ENCODE assay signal across 12 cellular contexts in the genomic region with DNA sequence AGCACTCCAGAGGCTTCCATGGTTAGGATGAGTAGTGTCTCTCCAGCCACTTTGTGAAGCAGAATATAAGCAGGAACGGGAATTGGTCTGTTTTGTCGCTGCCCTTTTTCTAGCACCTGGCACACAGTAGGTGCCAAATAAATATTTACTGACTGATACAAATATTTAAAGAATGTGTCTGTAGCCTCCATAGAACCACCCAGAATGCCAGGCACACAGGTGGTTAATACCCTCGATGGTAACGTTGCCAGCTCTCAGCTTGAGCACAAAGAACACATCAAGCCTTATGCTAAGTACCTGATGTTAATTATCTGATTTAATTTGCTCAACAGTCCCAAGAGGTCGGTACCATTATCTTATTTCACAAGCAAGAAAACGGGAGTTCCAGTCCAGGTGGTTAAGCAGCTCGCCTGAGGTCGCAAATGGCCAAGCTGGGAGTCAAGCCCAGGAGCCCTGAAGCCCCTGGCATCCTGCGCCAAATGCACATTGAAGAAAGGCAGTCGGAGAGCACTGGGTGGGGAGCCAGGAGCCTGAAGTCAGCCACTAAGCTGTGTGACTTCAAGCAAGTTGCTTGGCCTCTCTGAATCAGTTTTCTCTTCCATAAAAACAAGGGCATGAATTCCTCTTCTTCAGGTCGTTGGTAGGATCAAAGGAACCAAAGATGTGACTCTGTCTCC. TPM values are rescaled to one million over a fixed set of nuclear protein-coding genes. Genes with fewer than 3 reads are reported as not detected.
A peak's percentile ranks its signal among the peaks of the same experiment; 100 is the strongest.
DNase-seq lines count a peak whose midpoint lies in the region; ATAC-seq and TF ChIP-seq lines count a peak whose summit lies in the region.
"Had no signal": no experiment of that assay in that cellular context is flagged by ENCODE, and none has a peak within 500 bp of the region (broad histone marks: within the 10 kb centered on the region; RNA-seq: fewer than 3 reads in every experiment).

No MANE protein-coding gene starts in this region.

- H3K4me3 Mint-ChIP-seq in activated CD4-positive, alpha-beta T cell treated with anti-CD3 and anti-CD28 coated beads for 36 hours = no peak overlapping the region
- no peak overlapping the region for H3K4me3 Mint-ChIP-seq in activated CD4-positive, alpha-beta T cell treated with anti-CD3 and anti-CD28 coated beads, Interleukin-2, amount 10 ng/mL, durations not matched to agents 7 days and 5 days
- H3K4me3 Mint-ChIP-seq in naive B cell = peak overlapping the region in 1 of 8 donors; percentile 83

- ATAC-seq in activated CD4-positive, alpha-beta T cell treated with anti-CD3 and anti-CD28 coated beads for 36 hours = no peak
- no peak for ATAC-seq in naive B cell (ENCODE audit: low read depth in 2 of 2)

- peak overlapping the region; percentile 96 to 98 for H3K27ac ChIP-seq in coronary artery
- peak overlapping the region; percentile 68 to 97 (median 91) for H3K27ac ChIP-seq in tibial nerve
- H3K27ac ChIP-seq: epithelial cell of prostate had no signal

- H3K27me3 Mint-ChIP-seq in activated CD4-positive, alpha-beta T cell treated with anti-CD3 and anti-CD28 coated beads for 36 hours = no peaks in the 10 kb centered on the region
- no peaks in the 10 kb centered on the region for H3K27me3 Mint-ChIP-seq in activated CD4-positive, alpha-beta T cell treated with anti-CD3 and anti-CD28 coated beads, Interleukin-2, amount 10 ng/mL, durations not matched to agents 7 days and 5 days
- H3K27me3 Mint-ChIP-seq in naive B cell = no peaks in the 10 kb centered on the region

- intact Hi-C loops in activated CD4-positive, alpha-beta T cell treated with anti-CD3 and anti-CD28 coated beads for 36 hours (cut with DNase I, micrococcal nuclease) = no loop called here

- no peaks in the 10 kb centered on the region for H3K27me3 ChIP-seq in tibial nerve

- 42 to 45% methylated on average over 11 of the region's 11 CpGs for WGBS in tibial nerve, 2 donors

- peak overlapping the region; percentile 87 for H3K27ac Mint-ChIP-seq in activated CD4-positive, alpha-beta T cell treated with anti-CD3 and anti-CD28 coated beads for 36 hours
- no peak overlapping the region for H3K27ac Mint-ChIP-seq in activated CD4-positive, alpha-beta T cell treated with anti-CD3 and anti-CD28 coated beads, Interleukin-2, amount 10 ng/mL, durations not matched to agents 7 days and 5 days
- peak overlapping the region in 4 of 6 donors; percentile 27 to 46 (median 36) for H3K27ac Mint-ChIP-seq in naive B cell

- H3K36me3 Mint-ChIP-seq in activated CD4-positive, alpha-beta T cell treated with anti-CD3 and anti-CD28 coated beads for 36 hours (ENCODE audit: low read depth) = no peaks in the 10 kb centered on the region
- no peaks in the 10 kb centered on the region for H3K36me3 Mint-ChIP-seq in activated CD4-positive, alpha-beta T cell treated with anti-CD3 and anti-CD28 coated beads, Interleukin-2, amount 10 ng/mL, durations not matched to agents 7 days and 5 days (ENCODE audit: low read depth)
- H3K36me3 Mint-ChIP-seq in naive B cell = no peaks in the 10 kb centered on the region

- TF ChIP-seq EP300 in tibial nerve (IDR thresholded peaks at IDR 0.05) = no peak

- peaks cover 24% of the 10 kb centered on the region for H3K4me1 Mint-ChIP-seq in activated CD4-positive, alpha-beta T cell treated with anti-CD3 and anti-CD28 coated beads for 36 hours
- peaks cover 14% of the 10 kb centered on the region for H3K4me1 Mint-ChIP-seq in activated CD4-positive, alpha-beta T cell treated with anti-CD3 and anti-CD28 coated beads, Interleukin-2, amount 10 ng/mL, durations not matched to agents 7 days and 5 days
- H3K4me1 Mint-ChIP-seq in naive B cell = peaks cover 15 to 20% (median 18%) of the 10 kb centered on the region in 3 donors

- H3K4me3 ChIP-seq in coronary artery = no peak overlapping the region
- H3K4me3 ChIP-seq in tibial nerve = no peak overlapping the region

- CTCF ChIA-PET in activated CD4-positive, alpha-beta T cell treated with anti-CD3 and anti-CD28 coated beads for 36 hours (lab: Charles Lee) = interaction anchor here (1.4 kb wide), 1 partner anchor 25 kb away, joined by 5 read pairs; no protein-coding TSS in a partner anchor
- CTCF ChIA-PET in activated CD4-positive, alpha-beta T cell treated with anti-CD3 and anti-CD28 coated beads, Interleukin-2, amount 10 ng/mL, durations not matched to agents 7 days and 5 days (lab: Charles Lee) = interaction anchor here (0.9 kb wide), 1 partner anchor 8 kb away, joined by 3 read pairs; no protein-coding TSS in a partner anchor

- peaks cover 8 to 100% (median 98%) of the 10 kb centered on the region in 4 donors for H3K4me1 ChIP-seq in tibial nerve

- no peaks in the 10 kb centered on the region for H3K36me3 ChIP-seq in tibial nerve

- POLR2A ChIA-PET in activated CD4-positive, alpha-beta T cell treated with anti-CD3 and anti-CD28 coated beads for 36 hours (lab: Charles Lee) = interaction anchor here (0.6 kb wide), 1 partner anchor 10 kb away, joined by 3 read pairs; no protein-coding TSS in a partner anchor
- POLR2A ChIA-PET in activated CD4-positive, alpha-beta T cell treated with anti-CD3 and anti-CD28 coated beads, Interleukin-2, amount 10 ng/mL, durations not matched to agents 7 days and 5 days (lab: Charles Lee) = no interaction called here

- no peak for TF ChIP-seq CTCF in coronary artery (IDR thresholded peaks at IDR 0.05)
- no peak for TF ChIP-seq CTCF in tibial nerve (IDR thresholded peaks at IDR 0.05)

- DNase-seq in activated CD4-positive, alpha-beta T cell treated with anti-CD3 and anti-CD28 coated beads for 36 hours = no peak
- no peak for DNase-seq in activated CD4-positive, alpha-beta T cell treated with anti-CD3 and anti-CD28 coated beads, Interleukin-2, amount 10 ng/mL, durations not matched to agents 7 days and 5 days
- DNase-seq in coronary artery (ENCODE audit: low spot score) (no peak), naive B cell (no peak), tibial nerve (ENCODE audit: low spot score in 2 of 2) (no peak), NCI-H1930 (lab: John Stamatoyannopoulos, UW) (no peak), iPS-NIHi11 (ENCODE audit: low spot score) (no peak)
- no peak for DNase-seq in activated naive CD4-positive, alpha-beta T cell (lab: John Stamatoyannopoulos, UW)
- DNase-seq: ACHN, activated gamma-delta T cell, midbrain had no signal

- no peaks in the 10 kb centered on the region for H3K9me3 ChIP-seq in tibial nerve

- TF ChIP-seq POLR2A in tibial nerve (IDR thresholded peaks at IDR 0.05) = no peak

- H3K9me3 Mint-ChIP-seq in activated CD4-positive, alpha-beta T cell treated with anti-CD3 and anti-CD28 coated beads for 36 hours (ENCODE audit: low read depth) = no peaks in the 10 kb centered on the region
- no peaks in the 10 kb centered on the region for H3K9me3 Mint-ChIP-seq in activated CD4-positive, alpha-beta T cell treated with anti-CD3 and anti-CD28 coated beads, Interleukin-2, amount 10 ng/mL, durations not matched to agents 7 days and 5 days
- no peaks in the 10 kb centered on the region for H3K9me3 Mint-ChIP-seq in naive B cell

RNA-seq across cellular contexts. Expression of a gene that starts 26.4 kb away (rescaled TPM):
- total RNA-seq in activated CD4-positive, alpha-beta T cell treated with anti-CD3 and anti-CD28 coated beads for 36 hours = 10 to 100 TPM; 19.6 to 20.6 TPM
- total RNA-seq in activated CD4-positive, alpha-beta T cell treated with anti-CD3 and anti-CD28 coated beads, Interleukin-2, amount 10 ng/mL, durations not matched to agents 7 days and 5 days = 1 to 10 TPM; 1.9 to 2.3 TPM
- under 1 TPM in 1 of 6 donors, not detected in 5; 0.07 TPM for polyA plus RNA-seq in naive B cell (ENCODE audit: low read depth in 6 of 6)
- 100 to 1,000 TPM; 292 to 486 (median 404) TPM for total RNA-seq in tibial nerve

Comparison
In these comparisons a context has a peak if more than half of its experiments do, and no peak if none do; other contexts are left out.
1. RNA of a gene that starts 26.4 kb away (total RNA-seq): 292 to 486 TPM in tibial nerve; 19.6 to 20.6 TPM in activated CD4-positive, alpha-beta T cell treated with anti-CD3 and anti-CD28 coated beads for 36 hours and 1.9 to 2.3 TPM in activated CD4-positive, alpha-beta T cell treated with anti-CD3 and anti-CD28 coated beads, Interleukin-2, amount 10 ng/mL, durations not matched to agents 7 days and 5 days; every median in the first group is over 10 times any median in the second.